ENCODE assay signal across 11 cellular contexts in genomic region chr12:1576410-1577240, GRCh38. TPM values are rescaled to one million over a fixed set of nuclear protein-coding genes. Genes with fewer than 3 reads are reported as not detected.
DNase-seq lines count a peak whose midpoint lies in the region; ATAC-seq, FAIRE-seq and TF ChIP-seq lines count a peak whose summit lies in the region.
"Had no signal": no experiment of that assay in that cellular context is flagged by ENCODE, and none has a peak within 500 bp of the region (broad histone marks: within the 10 kb centered on the region; RNA-seq: fewer than 3 reads in every experiment).

No MANE protein-coding gene starts in this region.

- peak overlapping the region; percentile 32 for H3K4me3 Mint-ChIP-seq in mesothelial cell of epicardium

- FAIRE-seq in endometrium (lab: Jason Lieb, UNC) = peak; percentile 97
- FAIRE-seq: GM12891 had no signal

- H3K27me3 Mint-ChIP-seq in mesothelial cell of epicardium (ENCODE audit: low read depth) = peaks cover 65% of the 10 kb centered on the region

- ATAC-seq in GM18858 (IDR thresholded peaks at IDR 0.05; ENCODE audit: unreplicated experiment) = no peak

- no peak for TF ChIP-seq CTCF in mesothelial cell of epicardium (IDR thresholded peaks at IDR 0.05; ENCODE audit: unreplicated experiment)

- DNase-seq in DMS 273 (lab: John Stamatoyannopoulos, UW; ENCODE audit: unreplicated experiment) (peak; percentile 36), DMS 273 treated with DMSO at 0.1 percent for 48 hours (lab: John Stamatoyannopoulos, UW) (no peak), mesothelial cell of epicardium (ENCODE audit: low spot score in 2 of 2, unreplicated experiment in 2 of 2) (peak; percentile 59 to 74), ureter (ENCODE audit: low spot score) (peak; percentile 77), SIG-M5 treated with dmso at 0.1 percent for 504 hours (lab: John Stamatoyannopoulos, UW; ENCODE audit: unreplicated experiment) (no peak), DMS153 (lab: John Stamatoyannopoulos, UW) (no peak)
- DNase-seq: 8988T, psoas muscle had no signal

- peak overlapping the region; percentile 88 for H3K27ac Mint-ChIP-seq in mesothelial cell of epicardium

- H3K4me1 Mint-ChIP-seq in mesothelial cell of epicardium = peaks cover 47% of the 10 kb centered on the region

- no peaks in the 10 kb centered on the region for H3K9me3 Mint-ChIP-seq in mesothelial cell of epicardium

- peaks cover 4% of the 10 kb centered on the region for H3K36me3 Mint-ChIP-seq in mesothelial cell of epicardium

RNA-seq across cellular contexts. Expression of gene FBXL14, which starts 17.8 kb away (rescaled TPM):
- total RNA-seq in mesothelial cell of epicardium = 14.1 to 14.8 TPM (median 14.3 TPM) in 3 replicates
- total RNA-seq in ureter = 12.8 TPM

RNA-seq across cellular contexts. Expression of gene WNT5B, which starts 52.4 kb away (rescaled TPM):
- total RNA-seq in mesothelial cell of epicardium (54.4 to 58.3 TPM (median 56.2 TPM) in 3 replicates), ureter (7.2 TPM)

Comparison
In these comparisons a context has a peak if more than half of its experiments do, and no peak if none do; other contexts are left out.
1. DNase-seq: peak in DMS 273 (single experiment), mesothelial cell of epicardium (2 of 2) and ureter (single experiment); none in DMS 273 treated with DMSO at 0.1 percent for 48 hours (single experiment), SIG-M5 treated with dmso at 0.1 percent for 504 hours (single experiment) and DMS153 (single experiment).